Comparison of ENCODE assay signal across 8 cellular contexts in the genomic region with DNA sequence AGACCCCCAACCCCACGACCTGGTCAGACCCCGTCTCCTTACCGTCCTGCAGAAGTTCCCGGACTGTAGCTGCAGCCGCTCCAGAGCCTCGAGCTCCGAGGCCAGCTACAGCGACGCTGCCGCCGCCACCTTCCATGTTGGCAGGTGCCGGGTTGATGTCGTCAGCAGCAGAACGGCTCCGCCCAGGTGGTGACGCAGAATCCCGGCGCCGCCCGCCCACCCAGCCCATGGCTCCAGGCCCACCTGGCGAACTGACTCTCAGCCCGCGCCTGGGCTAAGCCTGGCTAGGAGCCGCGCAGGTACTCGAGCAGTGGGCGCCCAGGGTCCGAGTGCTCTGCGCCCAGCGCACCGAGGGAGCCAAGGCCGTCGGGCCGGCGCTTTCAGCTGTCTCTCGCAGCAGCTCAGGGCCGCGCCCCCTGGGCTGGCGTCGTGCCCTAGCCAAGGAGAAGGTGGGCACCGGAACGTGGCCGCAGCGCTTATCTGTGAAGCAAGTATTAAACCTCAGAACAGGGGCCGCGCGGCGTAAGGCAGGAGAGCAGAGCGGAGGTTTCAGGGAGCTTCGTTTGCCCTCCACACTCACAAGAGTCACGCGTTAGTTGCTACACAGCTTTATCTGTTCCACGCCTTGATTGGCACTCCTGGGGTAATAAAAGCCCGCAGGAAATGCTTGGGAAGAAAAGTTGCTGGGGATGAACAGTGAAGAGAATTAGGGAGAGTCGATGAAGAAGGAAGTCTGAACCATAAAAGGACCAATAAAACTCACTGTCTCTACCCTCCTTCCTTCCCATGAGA. TPM values are rescaled to one million over a fixed set of nuclear protein-coding genes. Genes with fewer than 3 reads are reported as not detected.
A peak's percentile ranks its signal among the peaks of the same experiment; 100 is the strongest.
DNase-seq lines count a peak whose midpoint lies in the region; ATAC-seq and TF ChIP-seq lines count a peak whose summit lies in the region.

TSS of gene COG5 (minus strand) at position 160 of the 792 bp plus-strand sequence. CDS start at position 136, 24 bp downstream.
TSS of gene DUS4L (plus strand) at position 211 of the 792 bp plus-strand sequence. CDS start 3,100 bp downstream, outside the sequence.

- no peaks in the 10 kb centered on the region for H3K9me3 ChIP-seq in BLaER1
- H3K9me3 ChIP-seq in right lobe of liver, result no peaks in the 10 kb centered on the region

- peaks cover 22% of the 10 kb centered on the region; the same call in 1 of the 2 replicates for H4K20me1 ChIP-seq in BLaER1

- peak; percentile 68 for TF ChIP-seq POLR2A in right lobe of liver (IDR thresholded peaks at IDR 0.05)

- 0% methylated on average over 12 of the region's 55 CpGs for WGBS in right lobe of liver (ENCODE audit: insufficient coverage, low coverage, low lambda C conversion rate, missing lambda C conversion rate)

- H3K27me3 ChIP-seq in BLaER1, result no peaks in the 10 kb centered on the region
- no peaks in the 10 kb centered on the region for H3K27me3 ChIP-seq in right lobe of liver

- H3K36me3 ChIP-seq in BLaER1 (no peaks in the 10 kb centered on the region; the same call in 1 of the 2 replicates), right lobe of liver (no peaks in the 10 kb centered on the region)

- H3K9ac ChIP-seq in BLaER1, result peak within 1 kb of the TSS; percentile 88

- ATAC-seq in HG03432 (IDR thresholded peaks at IDR 0.05; ENCODE audit: unreplicated experiment), result peak; percentile 98
- peak; percentile 94 to 96 (median 94) for ATAC-seq in right lobe of liver

- H3K4me1 ChIP-seq in BLaER1 (peaks cover 40% of the 10 kb centered on the region), right lobe of liver (peaks cover 0 to 14% (median 7%) of the 10 kb centered on the region in 4 donors)

- DNase-seq in GM19238 (ENCODE audit: insufficient read length, low spot score) (peak; percentile 67), NCI-H526 treated with DMSO at 0.1 percent for 48 hours (lab: John Stamatoyannopoulos, UW) (peak; percentile 61), dermis blood vessel endothelial cell (peak; percentile 90), right lobe of liver (peak; percentile 86 to 89 (median 88))
- peak; percentile 85 to 87 for DNase-seq in activated CD4-positive, alpha-beta T cell treated with anti-CD3 and anti-CD28 coated beads, Interleukin-2, amount 50 U/mL, for 48 hours
- peak; percentile 80 to 82 for DNase-seq in stimulated activated CD4-positive, alpha-beta T cell treated with anti-CD3 and anti-CD28 coated beads, Interleukin-4, amount 100 ng/mL, for 4 hours

- intact Hi-C loops in right lobe of liver (cut with DNase I), result no loop called here

- H3K27ac ChIP-seq in BLaER1 (peak within 1 kb of the TSS; percentile 80), right lobe of liver (peak within 1 kb of the TSS; percentile 85 to 95 (median 93))

- H3K4me3 ChIP-seq in BLaER1 (peak within 1 kb of the TSS; percentile 82), right lobe of liver (peak within 1 kb of the TSS; percentile 85 to 95 (median 91))

- TF ChIP-seq CTCF in right lobe of liver (IDR thresholded peaks at IDR 0.05), result no peak

- peak within 1 kb of the TSS; percentile 85 for H3K4me2 ChIP-seq in BLaER1

RNA-seq across cellular contexts. Expression of gene COG5, which starts in this region (rescaled TPM):
- total RNA-seq in dermis blood vessel endothelial cell, result 34.7 and 59.9 TPM in 2 replicates
- 10 to 100 TPM; 13.9 to 21.3 (median 15.5) TPM for total RNA-seq in right lobe of liver

RNA-seq across cellular contexts. Expression of gene DUS4L, which starts in this region (rescaled TPM):
- total RNA-seq in dermis blood vessel endothelial cell (4.9 and 6.1 TPM in 2 replicates), right lobe of liver (1 to 10 TPM; 2.3 to 6.1 (median 3.4) TPM)

Comparison
In these comparisons a context has a peak if more than half of its experiments do, and no peak if none do; other contexts are left out.
1. Peak in every context shown above with its lines: DNase-seq, ATAC-seq, H3K4me3 ChIP-seq and H3K27ac ChIP-seq.